17 cellular contexts compared by ENCODE assay signal in genomic region chr1:227765261-227766014, GRCh38. TPM values are rescaled to one million over a fixed set of nuclear protein-coding genes. Genes with fewer than 3 reads are reported as not detected.
DNase-seq lines count a peak whose midpoint lies in the region; ATAC-seq and TF ChIP-seq lines count a peak whose summit lies in the region.
"Had no signal": no experiment of that assay in that cellular context is flagged by ENCODE, and none has a peak within 500 bp of the region (broad histone marks: within the 10 kb centered on the region; RNA-seq: fewer than 3 reads in every experiment).

No MANE protein-coding gene starts in this region.

- BruUV-seq in PC-3 (replicated peaks; lab: Mats Ljungman, UMichigan) (no TSS peak), OCI-LY7 (replicated peaks; lab: Mats Ljungman, UMichigan) (no TSS peak)

- H4K20me1 ChIP-seq in PC-3 (ENCODE audit: low read length) (peaks cover 35% of the 10 kb centered on the region), OCI-LY7 (ENCODE audit: insufficient read depth, low read length) (no peaks in the 10 kb centered on the region)

- H3K9me3 ChIP-seq in PC-3 (ENCODE audit: low read length) (no peaks in the 10 kb centered on the region), OCI-LY7 (ENCODE audit: low read length) (no peaks in the 10 kb centered on the region)
- H3K9me3 ChIP-seq: body of pancreas, heart left ventricle, right atrium auricular region, testis had no signal

- no peaks in the 10 kb centered on the region for H3K27me3 Mint-ChIP-seq in activated CD8-positive, alpha-beta memory T cell treated with anti-CD3 and anti-CD28 coated beads, Interleukin-2, amount 10 ng/mL, durations not matched to agents 7 days and 5 days
- no peaks in the 10 kb centered on the region for H3K27me3 Mint-ChIP-seq in effector memory CD8-positive, alpha-beta T cell
- H3K27me3 Mint-ChIP-seq in stimulated activated memory B cell treated with anti-CD40 and anti-IgM and Interleukin-4, amounts not matched to agents 10 μg/mL and 1 μg/mL and 100 μg/mL, for 72 hours: no peaks in the 10 kb centered on the region

- H2AFZ ChIP-seq in PC-3 (ENCODE audit: low read length): no peak overlapping the region
- no peak overlapping the region for H2AFZ ChIP-seq in OCI-LY7 (ENCODE audit: low read length)

- H3K27me3 ChIP-seq in PC-3 (ENCODE audit: low read length): no peaks in the 10 kb centered on the region
- H3K27me3 ChIP-seq: body of pancreas, heart left ventricle, right atrium auricular region, testis had no signal

- H3K27ac Mint-ChIP-seq in activated CD8-positive, alpha-beta memory T cell treated with anti-CD3 and anti-CD28 coated beads, Interleukin-2, amount 10 ng/mL, durations not matched to agents 7 days and 5 days: peak overlapping the region; percentile 89
- H3K27ac Mint-ChIP-seq in effector memory CD8-positive, alpha-beta T cell: peak overlapping the region; percentile 88 to 89
- H3K27ac Mint-ChIP-seq in stimulated activated memory B cell treated with anti-CD40 and anti-IgM and Interleukin-4, amounts not matched to agents 10 μg/mL and 1 μg/mL and 100 μg/mL, for 72 hours: peak overlapping the region; percentile 40

- no peaks in the 10 kb centered on the region for H3K9me3 Mint-ChIP-seq in activated CD8-positive, alpha-beta memory T cell treated with anti-CD3 and anti-CD28 coated beads, Interleukin-2, amount 10 ng/mL, durations not matched to agents 7 days and 5 days (ENCODE audit: low read depth)
- no peaks in the 10 kb centered on the region for H3K9me3 Mint-ChIP-seq in effector memory CD8-positive, alpha-beta T cell
- no peaks in the 10 kb centered on the region for H3K9me3 Mint-ChIP-seq in stimulated activated memory B cell treated with anti-CD40 and anti-IgM and Interleukin-4, amounts not matched to agents 10 μg/mL and 1 μg/mL and 100 μg/mL, for 72 hours
- H3K9me3 Mint-ChIP-seq: activated T-cell treated with anti-CD3 and anti-CD28 coated beads, Interleukin-2, amount 50 U/mL, for 4 hours had no signal

- CTCF ChIA-PET in activated CD8-positive, alpha-beta memory T cell treated with anti-CD3 and anti-CD28 coated beads, Interleukin-2, amount 10 ng/mL, durations not matched to agents 7 days and 5 days (lab: Charles Lee): interaction anchor here (0.9 to 5.2 kb wide), 13 partner anchors 9 to 234 kb away, joined by 3 to 59 read pairs (median 5); partner anchors contain the start of gene WNT9A
- CTCF ChIA-PET in PC-3 (lab: Charles Lee) (interaction anchor here (0.6 to 1.2 kb wide), 2 partner anchors 24 to 188 kb away, joined by 3 to 5 read pairs; no protein-coding TSS in a partner anchor), GM10248 (lab: Yijun Ruan, JAX) (interaction anchor here (1.9 kb wide), 1 partner anchor 182 kb away, joined by 4 read pairs; the partner anchor contains the start of gene WNT9A), OCI-LY7 (lab: Charles Lee; ENCODE audit: unreplicated experiment) (interaction anchor here (0.9 kb wide), 1 partner anchor 22 kb away, joined by 12 read pairs; no protein-coding TSS in a partner anchor)

- H3K27ac ChIP-seq in PC-3 (ENCODE audit: low read length): no peak overlapping the region
- H3K27ac ChIP-seq in OCI-LY7 (ENCODE audit: low read depth, low read length, poor library complexity, severe bottlenecking): no peak overlapping the region
- H3K27ac ChIP-seq: body of pancreas, coronary artery, right atrium auricular region, testis had no signal

- H3K4me3 ChIP-seq in PC-3 (ENCODE audit: low read length) (no peak overlapping the region), OCI-LY7 (ENCODE audit: low read depth, low read length, poor library complexity, severe bottlenecking) (no peak overlapping the region)
- H3K4me3 ChIP-seq: body of pancreas, coronary artery, heart left ventricle, right atrium auricular region, testis had no signal

- TF ChIP-seq CTCF in PC-3 (conservative IDR thresholded peaks at IDR 0.05; ENCODE audit: low read depth, low read length): no peak
- TF ChIP-seq CTCF in GM10248 (IDR thresholded peaks at IDR 0.05; ENCODE audit: control extremely low read depth, extremely low read depth, low read depth, missing control alignments): no peak
- TF ChIP-seq CTCF in OCI-LY7 (conservative IDR thresholded peaks at IDR 0.05; ENCODE audit: low read length): no peak

- DNase-seq in activated CD8-positive, alpha-beta memory T cell treated with anti-CD3 and anti-CD28 coated beads, Interleukin-2, amount 10 ng/mL, durations not matched to agents 7 days and 5 days: peak; percentile 78
- DNase-seq in activated CD8-positive, alpha-beta memory T cell treated with anti-CD3 and anti-CD28 coated beads for 24 hours: no peak
- DNase-seq in PC-3: no peak
- DNase-seq in effector memory CD8-positive, alpha-beta T cell: no peak
- no peak for DNase-seq in GM10248 (ENCODE audit: extremely low spot score)
- DNase-seq in OCI-LY7 (ENCODE audit: low spot score): no peak
- DNase-seq: testis had no signal

- H3K36me3 Mint-ChIP-seq in activated CD8-positive, alpha-beta memory T cell treated with anti-CD3 and anti-CD28 coated beads, Interleukin-2, amount 10 ng/mL, durations not matched to agents 7 days and 5 days: peaks cover 50% of the 10 kb centered on the region
- H3K36me3 Mint-ChIP-seq in effector memory CD8-positive, alpha-beta T cell (ENCODE audit: insufficient read depth): peaks cover 26% of the 10 kb centered on the region
- peaks cover 52% of the 10 kb centered on the region for H3K36me3 Mint-ChIP-seq in stimulated activated memory B cell treated with anti-CD40 and anti-IgM and Interleukin-4, amounts not matched to agents 10 μg/mL and 1 μg/mL and 100 μg/mL, for 72 hours

- peak overlapping the region; percentile 30 for H3K4me3 Mint-ChIP-seq in activated CD8-positive, alpha-beta memory T cell treated with anti-CD3 and anti-CD28 coated beads, Interleukin-2, amount 10 ng/mL, durations not matched to agents 7 days and 5 days
- peak overlapping the region; percentile 82 to 83 for H3K4me3 Mint-ChIP-seq in effector memory CD8-positive, alpha-beta T cell
- no peak overlapping the region for H3K4me3 Mint-ChIP-seq in stimulated activated memory B cell treated with anti-CD40 and anti-IgM and Interleukin-4, amounts not matched to agents 10 μg/mL and 1 μg/mL and 100 μg/mL, for 72 hours

- H3K79me2 ChIP-seq in PC-3 (ENCODE audit: low read length) (peaks cover 50% of the 10 kb centered on the region), OCI-LY7 (ENCODE audit: insufficient read depth, low read depth, low read length) (no peaks in the 10 kb centered on the region)

- H3K9ac ChIP-seq in PC-3 (ENCODE audit: low read length): no peak overlapping the region

- peaks cover 53% of the 10 kb centered on the region for H3K4me1 ChIP-seq in PC-3 (ENCODE audit: insufficient read depth, low read length)
- H3K4me1 ChIP-seq in OCI-LY7 (ENCODE audit: insufficient read depth, low read length, poor library complexity, severe bottlenecking): peaks cover 4% of the 10 kb centered on the region
- H3K4me1 ChIP-seq: testis had no signal

- POLR2A ChIA-PET in PC-3 (lab: Charles Lee; ENCODE audit: unreplicated experiment) (no interaction called here), GM10248 (lab: Yijun Ruan, JAX) (no interaction called here), OCI-LY7 (lab: Charles Lee) (interaction anchor here (0.9 kb wide), 1 partner anchor 12 kb away, joined by 3 read pairs; no protein-coding TSS in a partner anchor)

- H3K36me3 ChIP-seq in PC-3 (ENCODE audit: low read depth, low read length) (peaks cover 49% of the 10 kb centered on the region), OCI-LY7 (ENCODE audit: insufficient read depth, low read length) (peaks cover 56% of the 10 kb centered on the region)

- peaks cover 85% of the 10 kb centered on the region for H3K4me1 Mint-ChIP-seq in activated CD8-positive, alpha-beta memory T cell treated with anti-CD3 and anti-CD28 coated beads, Interleukin-2, amount 10 ng/mL, durations not matched to agents 7 days and 5 days
- H3K4me1 Mint-ChIP-seq in effector memory CD8-positive, alpha-beta T cell (ENCODE audit: low read depth in 2 of 2): peaks cover 69 to 73% of the 10 kb centered on the region in 2 donors
- H3K4me1 Mint-ChIP-seq in stimulated activated memory B cell treated with anti-CD40 and anti-IgM and Interleukin-4, amounts not matched to agents 10 μg/mL and 1 μg/mL and 100 μg/mL, for 72 hours: peaks cover 42% of the 10 kb centered on the region

- H3K9me2 ChIP-seq in PC-3 (replicated peaks; ENCODE audit: low read length): no peaks in the 10 kb centered on the region
- H3K9me2 ChIP-seq in OCI-LY7 (ENCODE audit: insufficient read depth, low read length): no peaks in the 10 kb centered on the region

- peak; percentile 35 for ATAC-seq in activated CD8-positive, alpha-beta memory T cell treated with anti-CD3 and anti-CD28 coated beads, Interleukin-2, amount 10 ng/mL, durations not matched to agents 7 days and 5 days
- ATAC-seq in PC-3: no peak
- ATAC-seq in effector memory CD8-positive, alpha-beta T cell (replicated peaks): no peak
- ATAC-seq in stimulated activated memory B cell treated with anti-CD40 and anti-IgM and Interleukin-4, amounts not matched to agents 10 μg/mL and 1 μg/mL and 100 μg/mL, for 72 hours: no peak
- no peak for ATAC-seq in GM19351 (IDR thresholded peaks at IDR 0.05; ENCODE audit: unreplicated experiment)

- no peaks in the 10 kb centered on the region for H3F3A ChIP-seq in PC-3 (ENCODE audit: low read length, unreplicated experiment)

- intact Hi-C loops in PC-3 (cut with micrococcal nuclease) (loop anchor here (1.0 to 10.0 kb wide), 2 partner anchors 23 to 319 kb away; partner anchors contain the start of gene ARF1), OCI-LY7 (cut with micrococcal nuclease; ENCODE audit: unreplicated experiment) (no loop called here)

- H3K4me2 ChIP-seq in PC-3 (ENCODE audit: low read length) (peak overlapping the region; percentile 23), OCI-LY7 (ENCODE audit: low read length) (no peak overlapping the region)

RNA-seq across cellular contexts. Expression of gene SNAP47, which starts 30.2 kb away (rescaled TPM):
- total RNA-seq in activated CD8-positive, alpha-beta memory T cell treated with anti-CD3 and anti-CD28 coated beads, Interleukin-2, amount 10 ng/mL, durations not matched to agents 7 days and 5 days: 10 to 100 TPM; 33.9 to 35.3 TPM
- total RNA-seq in PC-3 (2014; rRNA removed) (123 and 145 TPM in 2 replicates), OCI-LY7 (2022) (25.2 and 29.8 TPM in 2 replicates)
- 35.0 and 44.2 TPM in 2 replicates for total RNA-seq in OCI-LY7 (2014; rRNA removed; shearing (Covaris generic))

RNA-seq across cellular contexts. Expression of gene JMJD4, which starts 30.3 kb away (rescaled TPM):
- total RNA-seq in activated CD8-positive, alpha-beta memory T cell treated with anti-CD3 and anti-CD28 coated beads, Interleukin-2, amount 10 ng/mL, durations not matched to agents 7 days and 5 days: 10 to 100 TPM; 17.7 to 24.1 TPM
- total RNA-seq in PC-3 (2014; rRNA removed): 80.5 and 87.8 TPM in 2 replicates
- 37.5 and 41.8 TPM in 2 replicates for total RNA-seq in OCI-LY7 (2014; rRNA removed; shearing (Covaris generic))
- total RNA-seq in OCI-LY7 (2022): 27.8 and 28.2 TPM in 2 replicates

RNA-seq across cellular contexts. Expression of gene PRSS38, which starts 50.0 kb away (rescaled TPM):
- not detected for total RNA-seq in activated CD8-positive, alpha-beta memory T cell treated with anti-CD3 and anti-CD28 coated beads, Interleukin-2, amount 10 ng/mL, durations not matched to agents 7 days and 5 days
- total RNA-seq in PC-3 (2014; rRNA removed) (not detected in 2 replicates), OCI-LY7 (2022) (not detected in 2 replicates)
- total RNA-seq in OCI-LY7 (2014; rRNA removed; shearing (Covaris generic)): not detected in 2 replicates
- total RNA-seq: activated naive CD4-positive, alpha-beta T cell treated with anti-CD3 and anti-CD28 coated beads, Interleukin-2, amount 50 U/mL, for 72 hours; activated T-cell treated with anti-CD3 and anti-CD28 coated beads, Interleukin-2, amount 50 U/mL, for 4 hours; body of pancreas; heart left ventricle; left ventricle myocardium superior; osteocyte; right atrium auricular region had no signal
